12 cellular contexts compared by ENCODE assay signal in genomic region chr1:10696977-10697376, GRCh38.
DNase-seq lines count a peak whose midpoint lies in the region; ATAC-seq and TF ChIP-seq lines count a peak whose summit lies in the region.
"Had no signal": no experiment of that assay in that cellular context is flagged by ENCODE, and none has a peak within 500 bp of the region (broad histone marks: within the 10 kb centered on the region; RNA-seq: fewer than 3 reads in every experiment).

No MANE protein-coding gene starts in this region.

- no peak overlapping the region for H3K4me3 ChIP-seq in skin epidermis
- H3K4me3 ChIP-seq: esophagus squamous epithelium, MG63 had no signal

- ATAC-seq in GM21576 (IDR thresholded peaks at IDR 0.05; ENCODE audit: unreplicated experiment) (no peak), HG03045 (IDR thresholded peaks at IDR 0.05; ENCODE audit: unreplicated experiment) (no peak)

- TF ChIP-seq CTCF in C4-2B (conservative IDR thresholded peaks at IDR 0.05) (no peak), GM10266 (IDR thresholded peaks at IDR 0.05; ENCODE audit: control insufficient read depth, insufficient read depth, low read depth, missing control alignments) (no peak)

- DNase-seq in M059J (ENCODE audit: low read depth) (peak; percentile 84), GM10266 (ENCODE audit: extremely low spot score) (no peak), midbrain (lab: John Stamatoyannopoulos, UW) (no peak)
- peak; percentile 15 for DNase-seq in activated naive CD8-positive, alpha-beta T cell treated with anti-CD3 and anti-CD28 coated beads, Interleukin-2, amount 50 U/mL, for 16 hours (ENCODE audit: low read depth, low spot score)
- DNase-seq: esophagus squamous epithelium, MG63, NCI-H226, T-helper 9 cell had no signal

- H3K27ac ChIP-seq in C4-2B = peak overlapping the region; percentile 96; the same call in 1 of the 2 replicates
- H3K27ac ChIP-seq in skin epidermis = peak overlapping the region in 17 of 21 experiments; percentile 25 to 92 (median 77)

Comparison
In these comparisons a context has a peak if more than half of its experiments do, and no peak if none do; other contexts are left out.
1. DNase-seq: peak in M059J (single experiment) and activated naive CD8-positive, alpha-beta T cell treated with anti-CD3 and anti-CD28 coated beads, Interleukin-2, amount 50 U/mL, for 16 hours (single experiment); none in GM10266 (single experiment) and midbrain (single experiment).